In the genomic region with DNA sequence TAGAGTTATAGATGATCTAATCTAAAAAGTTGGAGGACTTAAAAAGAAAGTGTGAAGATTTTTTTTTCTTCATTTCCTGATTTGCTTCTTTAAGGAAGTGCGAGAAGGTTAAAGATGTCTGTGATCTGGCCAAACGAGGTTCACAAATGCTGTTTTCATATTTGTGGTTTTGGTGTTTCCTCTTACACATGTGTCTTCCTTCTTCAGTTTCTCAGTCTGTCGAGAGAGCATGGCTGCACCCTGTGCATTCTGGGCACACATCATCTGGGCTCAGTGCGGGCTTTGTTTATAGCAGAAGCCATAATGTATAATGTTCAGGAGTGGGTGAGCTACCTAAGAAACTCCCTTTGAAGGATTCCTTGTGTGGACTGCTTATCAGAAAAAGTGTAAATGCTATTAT, we compare ENCODE assay signal across 8 cellular contexts.
DNase-seq lines count a peak whose midpoint lies in the region; ATAC-seq and TF ChIP-seq lines count a peak whose summit lies in the region.

No MANE protein-coding gene starts in this region.

- intact Hi-C loops in dorsolateral prefrontal cortex (cut with DNase I) (no loop called here), posterior vena cava (cut with DNase I) (no loop called here)

- peak overlapping the region; percentile 40 for H3K27ac Mint-ChIP-seq in activated T-helper 17 cell treated with anti-CD3 and anti-CD28 coated beads, Interleukin-2, amount 50 U/mL, for 72 hours
- peak overlapping the region; percentile 79 for H3K27ac Mint-ChIP-seq in memory B cell

- H3K4me1 Mint-ChIP-seq in activated T-helper 17 cell treated with anti-CD3 and anti-CD28 coated beads, Interleukin-2, amount 50 U/mL, for 72 hours, result peaks cover 9% of the 10 kb centered on the region
- peaks cover 17% of the 10 kb centered on the region for H3K4me1 Mint-ChIP-seq in memory B cell

- H3K27ac ChIP-seq in dorsolateral prefrontal cortex, result no peak overlapping the region

- TF ChIP-seq CTCF in dorsolateral prefrontal cortex (IDR thresholded peaks at IDR 0.05 in 54 of 56, conservative IDR thresholded peaks at IDR 0.05 in 2 of 56; ENCODE audit: low read depth in 1 of 56, partially characterized antibody in 56 of 56), result no peak

- H3K4me3 Mint-ChIP-seq in activated T-helper 17 cell treated with anti-CD3 and anti-CD28 coated beads, Interleukin-2, amount 50 U/mL, for 72 hours, result peak overlapping the region; percentile 35
- H3K4me3 Mint-ChIP-seq in memory B cell, result peak overlapping the region; percentile 70

- peak; percentile 85 for DNase-seq in OCI-M1 (lab: John Stamatoyannopoulos, UW)
- peak; percentile 20 to 58 for DNase-seq in memory B cell (ENCODE audit: low spot score in 2 of 2)
- no peak for DNase-seq in NCI-H2196 (lab: John Stamatoyannopoulos, UW; ENCODE audit: unreplicated experiment)
- no peak for DNase-seq in dorsolateral prefrontal cortex
- no peak for DNase-seq in posterior vena cava (ENCODE audit: low spot score)

- no peaks in the 10 kb centered on the region for H3K9me3 Mint-ChIP-seq in activated T-helper 17 cell treated with anti-CD3 and anti-CD28 coated beads, Interleukin-2, amount 50 U/mL, for 72 hours
- H3K9me3 Mint-ChIP-seq in memory B cell, result no peaks in the 10 kb centered on the region

- ATAC-seq in GM18505 (IDR thresholded peaks at IDR 0.05; ENCODE audit: unreplicated experiment) (peak; percentile 94), HG02885 (IDR thresholded peaks at IDR 0.05; ENCODE audit: poor library complexity, unreplicated experiment) (peak; percentile 92), memory B cell (ENCODE audit: low read depth) (peak; percentile 100)
- peak; percentile 89 for ATAC-seq in activated T-helper 17 cell treated with anti-CD3 and anti-CD28 coated beads, Interleukin-2, amount 50 U/mL, for 72 hours (replicated peaks)

- H3K27me3 ChIP-seq in dorsolateral prefrontal cortex, result no peaks in the 10 kb centered on the region

- no peaks in the 10 kb centered on the region for H3K36me3 Mint-ChIP-seq in activated T-helper 17 cell treated with anti-CD3 and anti-CD28 coated beads, Interleukin-2, amount 50 U/mL, for 72 hours (ENCODE audit: low read depth)
- no peaks in the 10 kb centered on the region for H3K36me3 Mint-ChIP-seq in memory B cell

- H3K27me3 Mint-ChIP-seq in activated T-helper 17 cell treated with anti-CD3 and anti-CD28 coated beads, Interleukin-2, amount 50 U/mL, for 72 hours, result no peaks in the 10 kb centered on the region
- H3K27me3 Mint-ChIP-seq in memory B cell, result no peaks in the 10 kb centered on the region

- no peak for TF ChIP-seq POLR2A in GM18505 (IDR thresholded peaks at IDR 0.05; ENCODE audit: borderline replicate concordance, extremely low read depth, insufficient read depth, insufficient read length)

- no peak overlapping the region for H3K4me3 ChIP-seq in dorsolateral prefrontal cortex

Comparison
In these comparisons a context has a peak if more than half of its experiments do, and no peak if none do; other contexts are left out.
1. DNase-seq: peak in OCI-M1 (single experiment) and memory B cell (2 of 2); none in NCI-H2196 (single experiment), dorsolateral prefrontal cortex (0 of 10) and posterior vena cava (single experiment).
2. Peak in every context shown above with its lines, with median percentiles within 50 percentile points of each other: ATAC-seq.